In genomic region chr1:53134961-53135734, GRCh38 we compare ENCODE assay signal across 11 cellular contexts. TPM values are rescaled to one million over a fixed set of nuclear protein-coding genes. Genes with fewer than 3 reads are reported as not detected.
A peak's percentile ranks its signal among the peaks of the same experiment; 100 is the strongest.
DNase-seq lines count a peak whose midpoint lies in the region; ATAC-seq, FAIRE-seq and TF ChIP-seq lines count a peak whose summit lies in the region.
"Had no signal": no experiment of that assay in that cellular context is flagged by ENCODE, and none has a peak within 500 bp of the region (broad histone marks: within the 10 kb centered on the region; RNA-seq: fewer than 3 reads in every experiment).

No MANE protein-coding gene starts in this region.

- no peak overlapping the region for H4K8ac ChIP-seq in mesenchymal stem cell (ENCODE audit: low read length)

- peak overlapping the region; percentile 51 for H3K9ac ChIP-seq in mesenchymal stem cell (ENCODE audit: low read length)

- H3K14ac ChIP-seq in mesenchymal stem cell (ENCODE audit: low read length in 2 of 2): peak overlapping the region in 1 of 2 experiments; percentile 26

- H3K9me3 ChIP-seq in A549: peaks cover 9% of the 10 kb centered on the region; the same call in 1 of the 3 replicates
- peaks cover 9% of the 10 kb centered on the region for H3K9me3 ChIP-seq in mesenchymal stem cell (ENCODE audit: control insufficient read depth, low read length)

- H3K27ac ChIP-seq in A549: peak overlapping the region in 1 of 2 experiments; percentile 59; a peak in 3 of 6 replicates
- no peak overlapping the region for H3K27ac ChIP-seq in mesenchymal stem cell (ENCODE audit: low read length, poor library complexity, severe bottlenecking)
- H3K27ac ChIP-seq: cardiac muscle cell had no signal

- H2BK12ac ChIP-seq in mesenchymal stem cell (ENCODE audit: low read length in 2 of 2): no peak overlapping the region

- H3K36me3 ChIP-seq in mesenchymal stem cell (ENCODE audit: control insufficient read depth in 1 of 2, insufficient read depth in 2 of 2, low read depth in 1 of 2, low read length in 2 of 2): no peaks in the 10 kb centered on the region
- H3K36me3 ChIP-seq: cardiac muscle cell had no signal

- no peak overlapping the region for H2BK5ac ChIP-seq in mesenchymal stem cell (ENCODE audit: low read depth, low read length, poor library complexity, severe bottlenecking)

- peak overlapping the region; percentile 78 to 84 for H3K27ac Mint-ChIP-seq in effector memory CD8-positive, alpha-beta T cell

- no peak for TF ChIP-seq EP300 in A549 (IDR thresholded peaks at IDR 0.05)

- peak overlapping the region; percentile 46 to 61 for H3K18ac ChIP-seq in mesenchymal stem cell (ENCODE audit: low read depth in 1 of 2, low read length in 2 of 2)

- peak overlapping the region; percentile 2 to 16 for H3K4ac ChIP-seq in mesenchymal stem cell (ENCODE audit: low read depth in 1 of 2, low read length in 2 of 2)

- WGBS in A549 (ENCODE audit: missing lambda C conversion rate): 82% methylated on average over 23 of the region's 23 CpGs
- 91% methylated on average over 22 of the region's 23 CpGs for WGBS in mesenchymal stem cell

- H4K91ac ChIP-seq in mesenchymal stem cell (ENCODE audit: low read length): peak overlapping the region; percentile 60

- no peak overlapping the region for H3K4me3 ChIP-seq in A549
- H3K4me3 ChIP-seq in mesenchymal stem cell (ENCODE audit: insufficient read depth in 1 of 2, low read depth in 1 of 2, low read length in 2 of 2): no peak overlapping the region
- H3K4me3 ChIP-seq: cardiac muscle cell had no signal

- H3K79me1 ChIP-seq in mesenchymal stem cell (replicated peaks; ENCODE audit: low read length, poor library complexity, severe bottlenecking): no peaks in the 10 kb centered on the region

- no peaks in the 10 kb centered on the region for H3K27me3 Mint-ChIP-seq in effector memory CD8-positive, alpha-beta T cell

- no peak overlapping the region for H2AFZ ChIP-seq in mesenchymal stem cell (ENCODE audit: low read depth, low read length)

- H3K27me3 ChIP-seq in mesenchymal stem cell (ENCODE audit: control insufficient read depth in 1 of 2, insufficient read depth in 1 of 2, low read length in 2 of 2): no peaks in the 10 kb centered on the region
- H3K27me3 ChIP-seq: cardiac muscle cell had no signal

- POLR2A ChIA-PET in A549 (lab: Yijun Ruan, JAX) (no interaction called here), HEK293T (lab: Yijun Ruan, JAX) (no interaction called here)

- CTCF ChIA-PET in A549 (lab: Yijun Ruan, JAX): no interaction called here
- CTCF ChIA-PET in HEK293T (lab: Yijun Ruan, JAX): no interaction called here

- H3K36me3 Mint-ChIP-seq in effector memory CD8-positive, alpha-beta T cell (ENCODE audit: insufficient read depth): peaks cover 4% of the 10 kb centered on the region

- TF ChIP-seq POLR2A in A549 (IDR thresholded peaks at IDR 0.05; ENCODE audit: low read length): no peak

- no peak overlapping the region for H2BK120ac ChIP-seq in mesenchymal stem cell (ENCODE audit: low read depth, low read length)

- H3K23ac ChIP-seq in mesenchymal stem cell (ENCODE audit: low read length in 2 of 2): no peak overlapping the region

- H3K4me1 Mint-ChIP-seq in effector memory CD8-positive, alpha-beta T cell (ENCODE audit: low read depth in 2 of 2): peaks cover 9 to 26% of the 10 kb centered on the region in 2 donors

- no peak for FAIRE-seq in A549 (lab: Jason Lieb, UNC)
- FAIRE-seq: GM12891 had no signal

- peak overlapping the region in 1 of 2 donors; percentile 19 for H3K4me3 Mint-ChIP-seq in effector memory CD8-positive, alpha-beta T cell

- H3K9me3 Mint-ChIP-seq in effector memory CD8-positive, alpha-beta T cell: peaks cover 3 to 9% of the 10 kb centered on the region in 2 donors

- peaks cover 19% of the 10 kb centered on the region for H3K4me1 ChIP-seq in A549
- H3K4me1 ChIP-seq in mesenchymal stem cell (ENCODE audit: control insufficient read depth, insufficient read depth, low read depth, low read length): peaks cover 7% of the 10 kb centered on the region

- ATAC-seq in A549 (peak; percentile 16 to 26; a peak in 2 of 6 replicates), GM18867 (IDR thresholded peaks at IDR 0.05; ENCODE audit: unreplicated experiment) (no peak), HG03460 (IDR thresholded peaks at IDR 0.05; ENCODE audit: unreplicated experiment) (no peak)
- peak; percentile 16 for ATAC-seq in effector memory CD8-positive, alpha-beta T cell (replicated peaks)

- H2BK15ac ChIP-seq in mesenchymal stem cell (ENCODE audit: low read depth, poor library complexity, severe bottlenecking): no peak overlapping the region

- DNase-seq in A549 (ENCODE audit: low read depth in 1 of 2, low spot score in 1 of 2) (no peak), NCI-H226 (peak; percentile 96), mesenchymal stem cell (no peak), OCI-M2 (lab: John Stamatoyannopoulos, UW; ENCODE audit: unreplicated experiment) (no peak), HEK293T (ENCODE audit: extremely low spot score) (no peak)
- no peak for DNase-seq in effector memory CD8-positive, alpha-beta T cell
- DNase-seq: activated CD8-positive, alpha-beta memory T cell treated with anti-CD3 and anti-CD28 coated beads for 24 hours had no signal

- no peak overlapping the region for H2AK5ac ChIP-seq in mesenchymal stem cell (ENCODE audit: low read length, severe bottlenecking)

- no peak for TF ChIP-seq RAD21 in A549 (conservative IDR thresholded peaks at IDR 0.05 in 1 of 2, IDR thresholded peaks at IDR 0.05 in 1 of 2)

- no peak for TF ChIP-seq CTCF in A549 (IDR thresholded peaks at IDR 0.05)

- peak overlapping the region; percentile 42; the same call in 2 of the 3 replicates for H3K4me2 ChIP-seq in A549
- no peak overlapping the region for H3K4me2 ChIP-seq in mesenchymal stem cell (ENCODE audit: low read length, poor library complexity, severe bottlenecking)

TF ChIP-seq in A549, 52 proteins besides CTCF, POLR2A, EP300 and RAD21:
- no peak for TF ChIP-seq RNF2 (IDR thresholded peaks at IDR 0.05; ENCODE audit: borderline replicate concordance, low read depth)
- TF ChIP-seq MAX (IDR thresholded peaks at IDR 0.05): no peak
- TF ChIP-seq CHD2 (IDR thresholded peaks at IDR 0.05; ENCODE audit: low read length, partially characterized antibody): no peak
- TF ChIP-seq BHLHE40 (IDR thresholded peaks at IDR 0.05; ENCODE audit: low read depth, low read length): no peak
- TF ChIP-seq ZNF302 (CRISPR knock-in tag; IDR thresholded peaks at IDR 0.05): no peak
- no peak for TF ChIP-seq JUN (IDR thresholded peaks at IDR 0.05)
- no peak for TF ChIP-seq NR3C1 (IDR thresholded peaks at IDR 0.05)
- TF ChIP-seq CHD4 (IDR thresholded peaks at IDR 0.05; ENCODE audit: borderline replicate concordance): no peak
- TF ChIP-seq HDAC2 (IDR thresholded peaks at IDR 0.05): no peak
- no peak for TF ChIP-seq FOSL2 (IDR thresholded peaks at IDR 0.05)
- TF ChIP-seq FOSL2 (CRISPR knock-in tag; IDR thresholded peaks at IDR 0.05): no peak
- no peak for TF ChIP-seq MAZ (IDR thresholded peaks at IDR 0.05; ENCODE audit: borderline replicate concordance, low read depth, low read length)
- TF ChIP-seq ZSCAN20 (CRISPR knock-in tag; IDR thresholded peaks at IDR 0.05): no peak
- no peak for TF ChIP-seq NPAS2 (CRISPR knock-in tag; IDR thresholded peaks at IDR 0.05; ENCODE audit: borderline replicate concordance)
- TF ChIP-seq HOXB13 (CRISPR knock-in tag; IDR thresholded peaks at IDR 0.05; ENCODE audit: low read depth): no peak
- no peak for TF ChIP-seq KDM1A (IDR thresholded peaks at IDR 0.05; ENCODE audit: low read depth)
- no peak for TF ChIP-seq GATA3 (IDR thresholded peaks at IDR 0.05; ENCODE audit: borderline replicate concordance)
- no peak for TF ChIP-seq TFCP2L1 (CRISPR knock-in tag; IDR thresholded peaks at IDR 0.05)

TF ChIP-seq in HEK293T, 16 proteins besides CTCF, POLR2A, EP300 and RAD21:
- TF ChIP-seq FOXM1 (IDR thresholded peaks at IDR 0.05; ENCODE audit: borderline replicate concordance) (no peak), CTBP1 (IDR thresholded peaks at IDR 0.05; ENCODE audit: borderline replicate concordance) (no peak), PKNOX1 (IDR thresholded peaks at IDR 0.05) (no peak), SUZ12 (IDR thresholded peaks at IDR 0.05) (no peak), ELF4 (IDR thresholded peaks at IDR 0.05) (no peak), FOXA1 (IDR thresholded peaks at IDR 0.05) (no peak), L3MBTL2 (conservative IDR thresholded peaks at IDR 0.05) (no peak), ARNT (IDR thresholded peaks at IDR 0.05) (no peak), LEF1 (IDR thresholded peaks at IDR 0.05; ENCODE audit: borderline replicate concordance) (no peak), HDGF (IDR thresholded peaks at IDR 0.05; ENCODE audit: borderline replicate concordance) (no peak), FOXK2 (IDR thresholded peaks at IDR 0.05) (no peak), ZNF384 (IDR thresholded peaks at IDR 0.05) (no peak), BHLHE40 (IDR thresholded peaks at IDR 0.05; ENCODE audit: borderline replicate concordance) (no peak), TARDBP (IDR thresholded peaks at IDR 0.05) (no peak), NFRKB (IDR thresholded peaks at IDR 0.05) (no peak)

RNA-seq across cellular contexts. Expression of gene SLC1A7, which starts 7.3 kb away (rescaled TPM):
- polyA plus RNA-seq in A549 (2011; rRNA removed): 0.12 TPM in 2 replicates
- 0.08 and 0.09 TPM in 2 replicates for polyA plus RNA-seq in A549 (2012; cell fraction: cytosol; rRNA removed)
- 0.24 and 0.25 TPM in 2 replicates for polyA plus RNA-seq in A549 (2012; cell fraction: nucleus; rRNA removed)
- polyA plus RNA-seq in A549 (2017; fragmentation: RNase III; extraction: RNeasy Plus Mini Kit Qiagen cat#74134 plus additional on column Dnase treatment): 0.03 to 0.07 TPM (median 0.04 TPM) in 3 replicates
- polyA minus RNA-seq in A549 (2011; rRNA and poly(A)+ RNA removed): 0.12 TPM in 1 of 2 replicates, not detected in the other
- 2.3 TPM for polyA plus RNA-seq in mesenchymal stem cell (2013, experiment 1 of 2)
- 2.2 TPM for polyA plus RNA-seq in mesenchymal stem cell (2013, experiment 2 of 2)
- polyA plus RNA-seq: cardiac muscle cell had no signal

Comparison
In these comparisons a context has a peak if more than half of its experiments do, and no peak if none do; other contexts are left out.
1. ATAC-seq: peak in A549 (2 of 2) and effector memory CD8-positive, alpha-beta T cell (single experiment); none in GM18867 (single experiment) and HG03460 (single experiment).